Comparison of ENCODE assay signal across 22 cellular contexts in genomic region chr4:109065006-109065405, GRCh38.
"Had no signal": no experiment of that assay in that cellular context is flagged by ENCODE, and none has a peak within 500 bp of the region (broad histone marks: within the 10 kb centered on the region; RNA-seq: fewer than 3 reads in every experiment).

No MANE protein-coding gene starts in this region.

- ATAC-seq: left cardiac atrium; lower lobe of right lung; psoas muscle; right lobe of liver; stimulated activated effector memory CD8-positive, alpha-beta T cell treated with anti-CD3 and anti-CD28 coated beads, Interleukin-12 subunit alpha, Interleukin-12 subunit beta, amount 100 ng/mL, for 72 hours; stimulated activated naive CD8-positive, alpha-beta T cell treated with anti-CD3 and anti-CD28 coated beads, Interleukin-15, Interleukin-2, amounts not matched to agents 100 U/mL and 50 U/mL, for 24 hours; upper lobe of right lung had no signal

- H3K9me3 ChIP-seq: left ventricle myocardium inferior, lower lobe of right lung, psoas muscle, tibial artery, upper lobe of right lung, vagina had no signal

- H3K4me3 ChIP-seq: coronary artery, left ventricle myocardium inferior, lower lobe of right lung, psoas muscle, right lobe of liver, tibial artery, upper lobe of right lung, vagina had no signal

- H3K4me1 ChIP-seq: lower lobe of right lung, psoas muscle, right lobe of liver, upper lobe of right lung, vagina had no signal

- H3K27ac ChIP-seq: coronary artery, left ventricle myocardium inferior, lower lobe of right lung, psoas muscle, right lobe of liver, tibial artery, upper lobe of right lung, vagina had no signal

- H3K36me3 ChIP-seq: left ventricle myocardium inferior, lower lobe of right lung, right lobe of liver, tibial artery, upper lobe of right lung, vagina had no signal

- DNase-seq: effector CD4-positive, alpha-beta T cell; endodermal cell; erythroblast; foreskin melanocyte; immature natural killer cell; kidney; left cardiac atrium; left ventricle myocardium inferior; lower lobe of right lung; naive B cell; nephron progenitor cell; psoas muscle; retina; right lobe of liver; stimulated activated CD4-positive, alpha-beta T cell treated with anti-CD3 and anti-CD28 coated beads, Interleukin-4, amount 100 ng/mL, for 1 hour; stimulated activated CD8-positive, alpha-beta memory T cell treated with anti-CD3 and anti-CD28 coated beads, Interleukin-4, amount 100 ng/mL, for 48 hours; stimulated activated naive CD8-positive, alpha-beta T cell treated with anti-CD3 and anti-CD28 coated beads, Interleukin-15, Interleukin-2, amounts not matched to agents 100 U/mL and 50 U/mL, for 24 hours; tibial artery; upper lobe of right lung had no signal

- H3K27me3 ChIP-seq: right lobe of liver, tibial artery, upper lobe of right lung, vagina had no signal
